ENCODE assay signal across 17 cellular contexts in the genomic region with DNA sequence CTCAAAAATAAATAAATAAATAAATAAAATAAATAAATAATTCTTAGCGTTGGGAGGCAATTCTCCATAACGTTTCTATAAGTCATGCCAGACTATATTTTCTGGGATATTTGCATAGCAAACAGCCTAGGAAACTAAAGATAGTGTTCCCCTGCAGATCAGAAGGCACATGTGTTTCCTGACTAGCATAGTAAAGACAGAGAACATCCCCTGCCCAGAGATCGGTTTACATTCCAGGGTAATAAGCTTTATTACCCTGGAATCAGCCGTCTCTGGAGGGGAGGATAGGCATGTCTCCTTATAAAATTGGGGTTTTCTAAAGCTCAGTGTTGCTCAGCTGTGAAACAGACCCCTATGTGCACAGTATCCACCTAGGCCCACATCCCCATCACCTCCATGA. TPM values are rescaled to one million over a fixed set of nuclear protein-coding genes. Genes with fewer than 3 reads are reported as not detected.
A peak's percentile ranks its signal among the peaks of the same experiment; 100 is the strongest.
DNase-seq lines count a peak whose midpoint lies in the region; ATAC-seq, FAIRE-seq and TF ChIP-seq lines count a peak whose summit lies in the region.
"Had no signal": no experiment of that assay in that cellular context is flagged by ENCODE, and none has a peak within 500 bp of the region (broad histone marks: within the 10 kb centered on the region; RNA-seq: fewer than 3 reads in every experiment).

No MANE protein-coding gene starts in this region.

- ATAC-seq in HG03378 (IDR thresholded peaks at IDR 0.05; ENCODE audit: unreplicated experiment): no peak
- ATAC-seq: T-cell had no signal

- no peak overlapping the region for H3K4me3 Mint-ChIP-seq in neural progenitor cell
- H3K4me3 Mint-ChIP-seq: T-cell had no signal

- no peaks in the 10 kb centered on the region for H3K9me3 Mint-ChIP-seq in neural progenitor cell
- H3K9me3 Mint-ChIP-seq: IgD-negative memory B cell, T-cell had no signal

- POLR2A ChIA-PET in HEK293 (lab: Yijun Ruan, JAX): no interaction called here

- TF ChIP-seq CTCF in HEK293 (tag by site-specific recombination; IDR thresholded peaks at IDR 0.05) (no peak), neural progenitor cell (IDR thresholded peaks at IDR 0.05) (no peak)

- no peaks in the 10 kb centered on the region for H3K27me3 Mint-ChIP-seq in neural progenitor cell (ENCODE audit: insufficient read depth, low read depth)
- H3K27me3 Mint-ChIP-seq: T-cell had no signal

- H3K9me3 ChIP-seq in BLaER1 treated with 17β-estradiol and CSF1 and Interleukin-3, amounts not matched to agents 10 nM and 100 nM (replicated peaks in 1 of 11): no peaks in the 10 kb centered on the region; a peak in 2 of 22 replicates
- no peaks in the 10 kb centered on the region for H3K9me3 ChIP-seq in HEK293 (ENCODE audit: control insufficient read depth, insufficient read depth, low read depth, low read length)
- no peaks in the 10 kb centered on the region for H3K9me3 ChIP-seq in neural progenitor cell (ENCODE audit: low read depth)

- peaks cover 42% of the 10 kb centered on the region for H3F3A ChIP-seq in neural progenitor cell (ENCODE audit: low read depth)

- H3K27ac ChIP-seq in BLaER1 treated with 17β-estradiol and CSF1 and Interleukin-3, amounts not matched to agents 10 nM and 100 nM: no peak overlapping the region; a peak in 1 of 22 replicates
- H3K27ac ChIP-seq in HEK293 (ENCODE audit: extremely low read depth, low read depth, low read length) (no peak overlapping the region), neural progenitor cell (peak overlapping the region; percentile 96)
- H3K27ac ChIP-seq: SK-N-MC had no signal

- no peak overlapping the region for H3K27ac Mint-ChIP-seq in neural progenitor cell
- H3K27ac Mint-ChIP-seq: T-cell had no signal

- H3K79me2 ChIP-seq in neural progenitor cell (ENCODE audit: low read depth): peaks cover 63% of the 10 kb centered on the region

- CTCF ChIA-PET in HEK293 (lab: Yijun Ruan, JAX): interaction anchor here (1.0 kb wide), 2 partner anchors 43 to 61 kb away, joined by 3 to 4 read pairs; a partner anchor contains a TSS

- H3K4me3 ChIP-seq in BLaER1 treated with 17β-estradiol and CSF1 and Interleukin-3, amounts not matched to agents 10 nM and 100 nM: no peak overlapping the region
- H3K4me3 ChIP-seq in HEK293 (ENCODE audit: low read depth, low read length) (no peak overlapping the region), neural progenitor cell (no peak overlapping the region)
- H3K4me3 ChIP-seq: SK-N-MC had no signal

- H3K36me3 ChIP-seq in BLaER1 treated with 17β-estradiol and CSF1 and Interleukin-3, amounts not matched to agents 10 nM and 100 nM: 0 out of 22 replicates have a peak, but pooled peaks cover 0 to 6% (median 0%) of the 10 kb centered on the region in 11 experiments
- H3K36me3 ChIP-seq in HEK293 (ENCODE audit: control insufficient read depth in 2 of 2, insufficient read depth in 1 of 2, low read length in 2 of 2) (no peaks in the 10 kb centered on the region), neural progenitor cell (no peaks in the 10 kb centered on the region)

- H3K4me1 Mint-ChIP-seq in neural progenitor cell: peaks cover 44% of the 10 kb centered on the region

- H3K4me1 ChIP-seq in BLaER1 treated with 17β-estradiol and CSF1 and Interleukin-3, amounts not matched to agents 10 nM and 100 nM: peaks cover 86 to 99% (median 89%) of the 10 kb centered on the region in 10 experiments
- no peaks in the 10 kb centered on the region for H3K4me1 ChIP-seq in HEK293 (ENCODE audit: control insufficient read depth, insufficient read depth, low read length)
- H3K4me1 ChIP-seq in neural progenitor cell: peaks cover 67% of the 10 kb centered on the region

- no peak overlapping the region for H3K9ac ChIP-seq in BLaER1 treated with 17β-estradiol and CSF1 and Interleukin-3, amounts not matched to agents 10 nM and 100 nM
- H3K9ac ChIP-seq in neural progenitor cell: no peak overlapping the region

- DNase-seq in neural progenitor cell (ENCODE audit: low spot score): no peak
- no peak for DNase-seq in activated CD4-positive, alpha-beta T cell treated with anti-CD3 and anti-CD28 coated beads, Interleukin-2, amount 50 U/mL, for 4 hours
- no peak for DNase-seq in NCI-H226
- no peak for DNase-seq in amygdala (lab: John Stamatoyannopoulos, UW)
- DNase-seq: C1 segment of cervical spinal cord, DMS153, GOT3, NCI-H2029 treated with DMSO at 0.1 percent for 48 hours, NCI-H524, T-cell had no signal

- H3K27me3 ChIP-seq in BLaER1 treated with 17β-estradiol and CSF1 and Interleukin-3, amounts not matched to agents 10 nM and 100 nM: no peaks in the 10 kb centered on the region
- H3K27me3 ChIP-seq in neural progenitor cell: no peaks in the 10 kb centered on the region

- H4K20me1 ChIP-seq in BLaER1 treated with 17β-estradiol and CSF1 and Interleukin-3, amounts not matched to agents 10 nM and 100 nM: no peaks in the 10 kb centered on the region; a peak in 1 of 22 replicates
- peaks cover 2% of the 10 kb centered on the region for H4K20me1 ChIP-seq in neural progenitor cell (ENCODE audit: low read depth)

- no peak overlapping the region for H2AFZ ChIP-seq in neural progenitor cell (replicated peaks)

- peak overlapping the region; percentile 49 to 87 (median 73) for H3K4me2 ChIP-seq in BLaER1 treated with 17β-estradiol and CSF1 and Interleukin-3, amounts not matched to agents 10 nM and 100 nM
- H3K4me2 ChIP-seq in neural progenitor cell: peak overlapping the region; percentile 70

- H3K36me3 Mint-ChIP-seq in neural progenitor cell: peaks cover 14% of the 10 kb centered on the region
- H3K36me3 Mint-ChIP-seq: IgD-negative memory B cell, T-cell had no signal

- peak; percentile 87 for FAIRE-seq in endometrium (lab: Jason Lieb, UNC)

TF ChIP-seq in HEK293, 187 proteins besides CTCF, POLR2A, EP300 and RAD21:
- TF ChIP-seq ZNF426 (tag by site-specific recombination; IDR thresholded peaks at IDR 0.05): peak; percentile 26
- TF ChIP-seq TCF7L2 (IDR thresholded peaks at IDR 0.05; ENCODE audit: borderline replicate concordance, low read depth, low read length): no peak

RNA-seq across cellular contexts. Expression of a gene that starts 37.0 kb away (rescaled TPM):
- not detected in 2 replicates for total RNA-seq in neural progenitor cell (ENCODE audit: low replicate concordance)
- total RNA-seq: LHCN-M2, T-cell had no signal

RNA-seq across cellular contexts. Expression of a gene that starts 42.5 kb away (rescaled TPM):
- total RNA-seq in neural progenitor cell (ENCODE audit: low replicate concordance): 14.0 and 15.3 TPM in 2 replicates
